ENCODE assay signal across 8 cellular contexts in the genomic region with DNA sequence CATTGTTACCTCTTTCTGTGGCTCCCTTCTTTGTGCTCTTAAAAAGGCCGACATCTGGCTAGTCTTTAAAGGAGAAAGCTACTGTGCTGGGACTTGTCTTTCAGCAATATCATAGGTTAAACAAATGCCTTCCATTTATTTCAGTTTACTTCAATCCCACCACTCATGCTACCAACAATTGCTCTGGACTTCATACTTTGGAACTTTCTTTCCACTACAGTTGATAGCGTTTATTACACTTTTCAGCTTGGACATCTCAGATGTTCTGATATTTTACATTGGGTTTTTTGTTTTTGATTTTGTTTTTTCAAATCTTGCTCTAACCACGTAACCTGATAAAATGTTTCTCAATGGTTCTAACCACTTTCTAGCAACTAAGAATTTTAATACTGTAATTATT. TPM values are rescaled to one million over a fixed set of nuclear protein-coding genes. Genes with fewer than 3 reads are reported as not detected.
DNase-seq lines count a peak whose midpoint lies in the region; ATAC-seq and TF ChIP-seq lines count a peak whose summit lies in the region.

No MANE protein-coding gene starts in this region.

- H3K9me2 ChIP-seq in MM.1S (replicated peaks; ENCODE audit: insufficient read depth, low read length) = no peaks in the 10 kb centered on the region

- no peak for TF ChIP-seq CTCF in MM.1S (IDR thresholded peaks at IDR 0.05; ENCODE audit: low read length)
- TF ChIP-seq CTCF in dorsolateral prefrontal cortex (IDR thresholded peaks at IDR 0.05 in 54 of 56, conservative IDR thresholded peaks at IDR 0.05 in 2 of 56; ENCODE audit: low read depth in 1 of 56, partially characterized antibody in 56 of 56) = no peak
- no peak for TF ChIP-seq CTCF in neural crest cell (conservative IDR thresholded peaks at IDR 0.05)

- no peaks in the 10 kb centered on the region for H3K27me3 Mint-ChIP-seq in neural crest cell (ENCODE audit: low read depth)

- no peaks in the 10 kb centered on the region for H3K27me3 ChIP-seq in BLaER1 treated with 17β-estradiol and CSF1 and Interleukin-3, amounts not matched to agents 10 nM and 100 nM
- peaks cover 26% of the 10 kb centered on the region for H3K27me3 ChIP-seq in MM.1S (replicated peaks; ENCODE audit: insufficient read depth, low read length)
- no peaks in the 10 kb centered on the region for H3K27me3 ChIP-seq in dorsolateral prefrontal cortex

- peaks cover 0 to 18% (median 0%) of the 10 kb centered on the region in 11 experiments; a peak in 2 of 22 replicates for H4K20me1 ChIP-seq in BLaER1 treated with 17β-estradiol and CSF1 and Interleukin-3, amounts not matched to agents 10 nM and 100 nM
- 0 out of 2 replicates have a peak, but pooled peaks cover 4% of the 10 kb centered on the region for H4K20me1 ChIP-seq in MM.1S (ENCODE audit: insufficient read depth, low read length)

- peaks cover 0 to 14% (median 5%) of the 10 kb centered on the region in 11 experiments; a peak in 8 of 22 replicates for H3K36me3 ChIP-seq in BLaER1 treated with 17β-estradiol and CSF1 and Interleukin-3, amounts not matched to agents 10 nM and 100 nM
- no peaks in the 10 kb centered on the region for H3K36me3 ChIP-seq in MM.1S (replicated peaks; ENCODE audit: insufficient read depth, low read length)

- ATAC-seq in HG03280 (IDR thresholded peaks at IDR 0.05; ENCODE audit: unreplicated experiment) (no peak), HG03460 (IDR thresholded peaks at IDR 0.05; ENCODE audit: unreplicated experiment) (no peak)

- H3K4me3 ChIP-seq in BLaER1 treated with 17β-estradiol and CSF1 and Interleukin-3, amounts not matched to agents 10 nM and 100 nM = peak overlapping the region; percentile 82 to 100 (median 96); a peak in 16 of 20 replicates
- H3K4me3 ChIP-seq in MM.1S (ENCODE audit: low read length) (peak overlapping the region; percentile 89), dorsolateral prefrontal cortex (peak overlapping the region in 58 of 59 donors; percentile 61 to 98 (median 91))

- H3K27ac ChIP-seq in BLaER1 treated with 17β-estradiol and CSF1 and Interleukin-3, amounts not matched to agents 10 nM and 100 nM = peak overlapping the region in 7 of 11 experiments; percentile 71 to 93 (median 90); a peak in 8 of 22 replicates
- no peak overlapping the region for H3K27ac ChIP-seq in MM.1S (ENCODE audit: low read length)
- peak overlapping the region in 48 of 59 donors; percentile 80 to 99 (median 95) for H3K27ac ChIP-seq in dorsolateral prefrontal cortex

- peak overlapping the region; percentile 99 for H3K4me3 Mint-ChIP-seq in neural crest cell

- H3K4me1 Mint-ChIP-seq in neural crest cell = peaks cover 40% of the 10 kb centered on the region

- H3K27ac Mint-ChIP-seq in neural crest cell (ENCODE audit: unreplicated experiment) = peak overlapping the region; percentile 8

- H3K9me3 ChIP-seq in BLaER1 treated with 17β-estradiol and CSF1 and Interleukin-3, amounts not matched to agents 10 nM and 100 nM (replicated peaks in 1 of 11) = no peaks in the 10 kb centered on the region
- no peaks in the 10 kb centered on the region for H3K9me3 ChIP-seq in MM.1S (replicated peaks; ENCODE audit: insufficient read depth, low read length)

- H3K36me3 Mint-ChIP-seq in neural crest cell (ENCODE audit: low read depth) = peaks cover under 1% of the 10 kb centered on the region

- H3K4me2 ChIP-seq in BLaER1 treated with 17β-estradiol and CSF1 and Interleukin-3, amounts not matched to agents 10 nM and 100 nM = peak overlapping the region; percentile 70 to 92 (median 83)
- peak overlapping the region; percentile 80 for H3K4me2 ChIP-seq in MM.1S (ENCODE audit: low read depth, low read length)

- peaks cover 14% of the 10 kb centered on the region for H3F3A ChIP-seq in MM.1S (ENCODE audit: insufficient read depth, low read length)

- H2AFZ ChIP-seq in MM.1S (ENCODE audit: low read length) = peak overlapping the region; percentile 88; the same call in 1 of the 2 replicates

- no peaks in the 10 kb centered on the region for H3K9me3 Mint-ChIP-seq in neural crest cell

- no peaks in the 10 kb centered on the region for H3K79me2 ChIP-seq in MM.1S (ENCODE audit: low read length)

- peaks cover 29 to 41% (median 39%) of the 10 kb centered on the region in 10 experiments for H3K4me1 ChIP-seq in BLaER1 treated with 17β-estradiol and CSF1 and Interleukin-3, amounts not matched to agents 10 nM and 100 nM
- peaks cover 24% of the 10 kb centered on the region for H3K4me1 ChIP-seq in MM.1S (ENCODE audit: low read length)

- DNase-seq in MM.1S = no peak
- DNase-seq in dorsolateral prefrontal cortex = no peak
- DNase-seq in neural crest cell (ENCODE audit: low read depth, low spot score) = no peak
- no peak for DNase-seq in D341Med (ENCODE audit: low spot score)
- no peak for DNase-seq in ureter (ENCODE audit: low spot score)

- H3K9ac ChIP-seq in BLaER1 treated with 17β-estradiol and CSF1 and Interleukin-3, amounts not matched to agents 10 nM and 100 nM = peak overlapping the region in 6 of 11 experiments; percentile 77 to 97 (median 94); a peak in 8 of 22 replicates
- H3K9ac ChIP-seq in MM.1S (ENCODE audit: low read length) = no peak overlapping the region

- intact Hi-C loops in dorsolateral prefrontal cortex (cut with DNase I) = loop anchor here in 1 of 2 donors (5.0 to 10.0 kb wide), 2 partner anchors 123 to 175 kb away; no protein-coding TSS in a partner anchor

RNA-seq across cellular contexts. Expression of a gene that starts 1.2 kb away (rescaled TPM):
- total RNA-seq in dorsolateral prefrontal cortex = 10 to 100 TPM; 13.4 to 34.8 (median 20.8) TPM
- 29.4 and 32.3 TPM in 2 replicates for total RNA-seq in neural crest cell
- total RNA-seq in ureter = 90.8 TPM
